ENCODE assay signal across 8 cellular contexts in genomic region chr19:50427997-50428425, GRCh38. TPM values are rescaled to one million over a fixed set of nuclear protein-coding genes. Genes with fewer than 3 reads are reported as not detected.
DNase-seq lines count a peak whose midpoint lies in the region; ATAC-seq and TF ChIP-seq lines count a peak whose summit lies in the region.

No MANE protein-coding gene starts in this region.

- no peak for ATAC-seq in activated CD4-positive, alpha-beta T cell treated with anti-CD3 and anti-CD28 coated beads for 36 hours
- peak; percentile 62 for ATAC-seq in naive thymus-derived CD4-positive, alpha-beta T cell
- no peak for ATAC-seq in GM19455 (IDR thresholded peaks at IDR 0.05; ENCODE audit: unreplicated experiment)
- no peak for ATAC-seq in HG02870 (IDR thresholded peaks at IDR 0.05; ENCODE audit: unreplicated experiment)
- no peak for ATAC-seq in GM21381 (IDR thresholded peaks at IDR 0.05; ENCODE audit: unreplicated experiment)

- peaks cover 15% of the 10 kb centered on the region for H3K4me1 Mint-ChIP-seq in activated CD4-positive, alpha-beta T cell treated with anti-CD3 and anti-CD28 coated beads for 36 hours
- peaks cover 13% of the 10 kb centered on the region for H3K4me1 Mint-ChIP-seq in activated CD4-positive, alpha-beta T cell treated with anti-CD3 and anti-CD28 coated beads, Interleukin-2, amount 10 ng/mL, durations not matched to agents 7 days and 5 days
- H3K4me1 Mint-ChIP-seq in naive thymus-derived CD4-positive, alpha-beta T cell, result peaks cover 0 to 20% (median 16%) of the 10 kb centered on the region in 7 donors

- peaks cover 2% of the 10 kb centered on the region for H3K27me3 Mint-ChIP-seq in activated CD4-positive, alpha-beta T cell treated with anti-CD3 and anti-CD28 coated beads for 36 hours
- peaks cover 15% of the 10 kb centered on the region for H3K27me3 Mint-ChIP-seq in activated CD4-positive, alpha-beta T cell treated with anti-CD3 and anti-CD28 coated beads, Interleukin-2, amount 10 ng/mL, durations not matched to agents 7 days and 5 days
- peaks cover 0 to 15% (median 8%) of the 10 kb centered on the region in 5 donors for H3K27me3 Mint-ChIP-seq in naive thymus-derived CD4-positive, alpha-beta T cell

- no peak overlapping the region for H3K27ac Mint-ChIP-seq in activated CD4-positive, alpha-beta T cell treated with anti-CD3 and anti-CD28 coated beads for 36 hours
- no peak overlapping the region for H3K27ac Mint-ChIP-seq in activated CD4-positive, alpha-beta T cell treated with anti-CD3 and anti-CD28 coated beads, Interleukin-2, amount 10 ng/mL, durations not matched to agents 7 days and 5 days
- peak overlapping the region in 2 of 9 donors; percentile 12 to 72 for H3K27ac Mint-ChIP-seq in naive thymus-derived CD4-positive, alpha-beta T cell

- peak overlapping the region; percentile 46 for H3K27ac ChIP-seq in naive thymus-derived CD4-positive, alpha-beta T cell (ENCODE audit: low read depth, low read length)

- H3K4me1 ChIP-seq in naive thymus-derived CD4-positive, alpha-beta T cell (ENCODE audit: control insufficient read depth in 2 of 2, insufficient read depth in 2 of 2, low read length in 2 of 2), result peaks cover 0 to 12% of the 10 kb centered on the region in 2 donors

- CTCF ChIA-PET in activated CD4-positive, alpha-beta T cell treated with anti-CD3 and anti-CD28 coated beads for 36 hours (lab: Charles Lee), result interaction anchor here (0.7 to 1.3 kb wide), 2 partner anchors 13 to 18 kb away, joined by 3 read pairs; no protein-coding TSS in a partner anchor
- CTCF ChIA-PET in activated CD4-positive, alpha-beta T cell treated with anti-CD3 and anti-CD28 coated beads, Interleukin-2, amount 10 ng/mL, durations not matched to agents 7 days and 5 days (lab: Charles Lee), result interaction anchor here (1.9 kb wide), 1 partner anchor 71 kb away, joined by 5 read pairs; no protein-coding TSS in a partner anchor
- CTCF ChIA-PET in naive thymus-derived CD4-positive, alpha-beta T cell (lab: Charles Lee), result interaction anchor here (0.8 kb wide), 1 partner anchor 71 kb away, joined by 3 read pairs; no protein-coding TSS in a partner anchor

- no peaks in the 10 kb centered on the region for H3K36me3 ChIP-seq in naive thymus-derived CD4-positive, alpha-beta T cell (ENCODE audit: control insufficient read depth in 2 of 3, insufficient read depth in 3 of 3, low read length in 3 of 3)

- POLR2A ChIA-PET in activated CD4-positive, alpha-beta T cell treated with anti-CD3 and anti-CD28 coated beads for 36 hours (lab: Charles Lee), result no interaction called here
- POLR2A ChIA-PET in activated CD4-positive, alpha-beta T cell treated with anti-CD3 and anti-CD28 coated beads, Interleukin-2, amount 10 ng/mL, durations not matched to agents 7 days and 5 days (lab: Charles Lee), result no interaction called here
- POLR2A ChIA-PET in naive thymus-derived CD4-positive, alpha-beta T cell (lab: Charles Lee), result interaction anchor here (0.6 to 0.8 kb wide), 2 partner anchors 9 to 304 kb away, joined by 3 read pairs; no protein-coding TSS in a partner anchor

- DNase-seq in activated CD4-positive, alpha-beta T cell treated with anti-CD3 and anti-CD28 coated beads for 36 hours, result peak; percentile 66
- DNase-seq in activated CD4-positive, alpha-beta T cell treated with anti-CD3 and anti-CD28 coated beads for 1 hour, result no peak
- DNase-seq in activated CD4-positive, alpha-beta T cell treated with anti-CD3 and anti-CD28 coated beads, Interleukin-2, amount 10 ng/mL, durations not matched to agents 7 days and 5 days, result peak; percentile 47
- peak; percentile 70 for DNase-seq in fibroblast of mammary gland (ENCODE audit: low read depth)
- peak; percentile 30 to 70 (median 49) for DNase-seq in naive thymus-derived CD4-positive, alpha-beta T cell

- intact Hi-C loops in activated CD4-positive, alpha-beta T cell treated with anti-CD3 and anti-CD28 coated beads for 36 hours (cut with DNase I, micrococcal nuclease), result no loop called here
- intact Hi-C loops in naive thymus-derived CD4-positive, alpha-beta T cell (cut with micrococcal nuclease), result no loop called here

- H3K36me3 Mint-ChIP-seq in activated CD4-positive, alpha-beta T cell treated with anti-CD3 and anti-CD28 coated beads for 36 hours (ENCODE audit: low read depth), result no peaks in the 10 kb centered on the region
- no peaks in the 10 kb centered on the region for H3K36me3 Mint-ChIP-seq in activated CD4-positive, alpha-beta T cell treated with anti-CD3 and anti-CD28 coated beads, Interleukin-2, amount 10 ng/mL, durations not matched to agents 7 days and 5 days (ENCODE audit: low read depth)
- no peaks in the 10 kb centered on the region for H3K36me3 Mint-ChIP-seq in naive thymus-derived CD4-positive, alpha-beta T cell

- H3K4me3 ChIP-seq in fibroblast of mammary gland (ENCODE audit: control insufficient read depth, low read depth, low read length), result peak overlapping the region; percentile 7
- H3K4me3 ChIP-seq in naive thymus-derived CD4-positive, alpha-beta T cell (ENCODE audit: low read length), result peak overlapping the region; percentile 27

- H3K9me3 Mint-ChIP-seq in activated CD4-positive, alpha-beta T cell treated with anti-CD3 and anti-CD28 coated beads for 36 hours (ENCODE audit: low read depth), result no peaks in the 10 kb centered on the region
- H3K9me3 Mint-ChIP-seq in activated CD4-positive, alpha-beta T cell treated with anti-CD3 and anti-CD28 coated beads, Interleukin-2, amount 10 ng/mL, durations not matched to agents 7 days and 5 days, result no peaks in the 10 kb centered on the region
- no peaks in the 10 kb centered on the region for H3K9me3 Mint-ChIP-seq in naive thymus-derived CD4-positive, alpha-beta T cell

- H3K9me3 ChIP-seq in naive thymus-derived CD4-positive, alpha-beta T cell (ENCODE audit: control insufficient read depth in 2 of 3, low read length in 3 of 3), result no peaks in the 10 kb centered on the region

- no peak for TF ChIP-seq CTCF in fibroblast of mammary gland (conservative IDR thresholded peaks at IDR 0.05; ENCODE audit: control insufficient read depth, insufficient read depth, low read depth, low read length)

- H3K4me3 Mint-ChIP-seq in activated CD4-positive, alpha-beta T cell treated with anti-CD3 and anti-CD28 coated beads for 36 hours, result peak overlapping the region; percentile 32
- peak overlapping the region; percentile 34 for H3K4me3 Mint-ChIP-seq in activated CD4-positive, alpha-beta T cell treated with anti-CD3 and anti-CD28 coated beads, Interleukin-2, amount 10 ng/mL, durations not matched to agents 7 days and 5 days
- peak overlapping the region; percentile 53 to 80 (median 74) for H3K4me3 Mint-ChIP-seq in naive thymus-derived CD4-positive, alpha-beta T cell

- H3K27me3 ChIP-seq in naive thymus-derived CD4-positive, alpha-beta T cell (ENCODE audit: control insufficient read depth in 2 of 2, insufficient read depth in 2 of 2, low read length in 2 of 2), result no peaks in the 10 kb centered on the region

RNA-seq across cellular contexts. Expression of gene MYBPC2, which starts 4.7 kb away (rescaled TPM):
- under 1 TPM; 0.14 to 0.30 TPM for total RNA-seq in activated CD4-positive, alpha-beta T cell treated with anti-CD3 and anti-CD28 coated beads for 36 hours
- total RNA-seq in activated CD4-positive, alpha-beta T cell treated with anti-CD3 and anti-CD28 coated beads, Interleukin-2, amount 10 ng/mL, durations not matched to agents 7 days and 5 days, result not detected
- total RNA-seq in naive thymus-derived CD4-positive, alpha-beta T cell, result under 1 TPM in 2 of 5 experiments, not detected in 3; 0.39 to 0.92 TPM
- polyA plus RNA-seq in naive thymus-derived CD4-positive, alpha-beta T cell, result not detected

RNA-seq across cellular contexts. Expression of gene SPIB, which starts 9.3 kb away (rescaled TPM):
- under 1 TPM; 0.33 to 0.50 TPM for total RNA-seq in activated CD4-positive, alpha-beta T cell treated with anti-CD3 and anti-CD28 coated beads for 36 hours
- total RNA-seq in activated CD4-positive, alpha-beta T cell treated with anti-CD3 and anti-CD28 coated beads, Interleukin-2, amount 10 ng/mL, durations not matched to agents 7 days and 5 days, result under 1 TPM; 0.48 to 0.50 TPM
- total RNA-seq in naive thymus-derived CD4-positive, alpha-beta T cell, result 1 to 10 TPM in 3 of 5 experiments, under 1 TPM in 2; 0.73 to 7.5 (median 1.5) TPM
- under 1 TPM; 0.19 to 0.46 TPM for polyA plus RNA-seq in naive thymus-derived CD4-positive, alpha-beta T cell

RNA-seq across cellular contexts. Expression of gene POLD1, which starts 43.9 kb away (rescaled TPM):
- total RNA-seq in activated CD4-positive, alpha-beta T cell treated with anti-CD3 and anti-CD28 coated beads for 36 hours, result 100 to 1,000 TPM; 220 to 227 TPM
- total RNA-seq in activated CD4-positive, alpha-beta T cell treated with anti-CD3 and anti-CD28 coated beads, Interleukin-2, amount 10 ng/mL, durations not matched to agents 7 days and 5 days, result 100 to 1,000 TPM; 156 to 167 TPM
- 100 to 1,000 TPM in 1 of 5 experiments, 10 to 100 TPM in 4; 26.0 to 110 (median 40.8) TPM for total RNA-seq in naive thymus-derived CD4-positive, alpha-beta T cell
- 10 to 100 TPM; 30.5 to 44.3 TPM for polyA plus RNA-seq in naive thymus-derived CD4-positive, alpha-beta T cell

RNA-seq across cellular contexts. Expression of gene EMC10, which starts 48.3 kb away (rescaled TPM):
- 10 to 100 TPM; 33.4 to 34.7 TPM for total RNA-seq in activated CD4-positive, alpha-beta T cell treated with anti-CD3 and anti-CD28 coated beads for 36 hours
- 10 to 100 TPM; 57.8 to 64.9 TPM for total RNA-seq in activated CD4-positive, alpha-beta T cell treated with anti-CD3 and anti-CD28 coated beads, Interleukin-2, amount 10 ng/mL, durations not matched to agents 7 days and 5 days
- total RNA-seq in naive thymus-derived CD4-positive, alpha-beta T cell, result 10 to 100 TPM; 75.5 to 95.2 (median 88.1) TPM
- polyA plus RNA-seq in naive thymus-derived CD4-positive, alpha-beta T cell, result 10 to 100 TPM in 1 of 2 donors, 1 to 10 TPM in 1; 8.7 to 11.0 TPM

RNA-seq across cellular contexts. Expression of gene GARIN5A, which starts 48.6 kb away (rescaled TPM):
- under 1 TPM; 0.48 to 0.58 TPM for total RNA-seq in activated CD4-positive, alpha-beta T cell treated with anti-CD3 and anti-CD28 coated beads for 36 hours
- total RNA-seq in activated CD4-positive, alpha-beta T cell treated with anti-CD3 and anti-CD28 coated beads, Interleukin-2, amount 10 ng/mL, durations not matched to agents 7 days and 5 days, result not detected
- under 1 TPM in 4 of 5 experiments, not detected in 1; 0.59 to 0.93 (median 0.68) TPM for total RNA-seq in naive thymus-derived CD4-positive, alpha-beta T cell
- polyA plus RNA-seq in naive thymus-derived CD4-positive, alpha-beta T cell, result 1 to 10 TPM in 1 of 2 donors, under 1 TPM in 1; 0.77 to 3.1 TPM
